1 cellular context compared by ENCODE assay signal in the genomic region with DNA sequence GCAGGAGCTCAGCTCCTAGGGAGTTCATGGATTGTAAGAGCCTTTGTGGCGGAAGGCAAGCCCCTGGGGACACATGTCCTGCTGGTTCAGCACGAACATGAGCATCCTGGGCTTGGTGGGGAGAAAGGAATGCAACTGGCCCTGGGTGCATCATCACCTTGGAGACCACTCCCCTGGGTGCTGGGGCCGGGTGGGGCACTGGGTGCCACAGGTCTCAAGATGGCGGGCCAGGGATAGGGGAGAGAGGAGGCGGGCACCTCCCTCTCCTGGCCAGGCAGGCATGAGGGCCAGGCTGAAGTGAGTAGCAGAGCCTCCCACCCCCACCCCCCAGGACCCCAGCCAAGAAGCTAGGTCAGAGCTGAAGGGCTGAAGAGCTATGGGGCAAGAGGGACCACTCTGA.
TF ChIP-seq lines count a peak whose summit lies in the region.

No MANE protein-coding gene starts in this region.

TF ChIP-seq in endothelial cell of umbilical vein, 7 proteins besides CTCF, POLR2A, EP300 and RAD21:
- TF ChIP-seq JUN (IDR thresholded peaks at IDR 0.05; ENCODE audit: borderline replicate concordance, insufficient read depth, insufficient read length, low read depth) (no peak), MYC (IDR thresholded peaks at IDR 0.05; ENCODE audit: low read depth, low read length) (no peak), MAX (IDR thresholded peaks at IDR 0.05; ENCODE audit: insufficient read depth, insufficient read length) (no peak), EZH2 (IDR thresholded peaks at IDR 0.05; ENCODE audit: borderline replicate concordance, low read depth, low read length, severe bottlenecking) (no peak), POLR2AphosphoS5 (IDR thresholded peaks at IDR 0.05; ENCODE audit: insufficient read depth, low read depth, low read length) (no peak)
